ENCODE assay signal across 9 cellular contexts in genomic region chr7:43591551-43592180, GRCh38. TPM values are rescaled to one million over a fixed set of nuclear protein-coding genes. Genes with fewer than 3 reads are reported as not detected.
DNase-seq lines count a peak whose midpoint lies in the region; ATAC-seq and TF ChIP-seq lines count a peak whose summit lies in the region.
"Had no signal": no experiment of that assay in that cellular context is flagged by ENCODE, and none has a peak within 500 bp of the region (broad histone marks: within the 10 kb centered on the region; RNA-seq: fewer than 3 reads in every experiment).

No MANE protein-coding gene starts in this region.

- H3K4me3 Mint-ChIP-seq in activated CD4-positive, alpha-beta T cell treated with anti-CD3 and anti-CD28 coated beads, Interleukin-2, amount 10 ng/mL, durations not matched to agents 7 days and 5 days, result peak overlapping the region; percentile 22
- H3K4me3 Mint-ChIP-seq in stimulated activated effector memory CD8-positive, alpha-beta T cell treated with anti-CD3 and anti-CD28 coated beads, Interleukin-12 subunit alpha, Interleukin-12 subunit beta, amount 100 ng/mL, for 72 hours, result peak overlapping the region; percentile 47

- peaks cover 77% of the 10 kb centered on the region for H3K4me1 Mint-ChIP-seq in activated CD4-positive, alpha-beta T cell treated with anti-CD3 and anti-CD28 coated beads, Interleukin-2, amount 10 ng/mL, durations not matched to agents 7 days and 5 days
- H3K4me1 Mint-ChIP-seq in stimulated activated effector memory CD8-positive, alpha-beta T cell treated with anti-CD3 and anti-CD28 coated beads, Interleukin-12 subunit alpha, Interleukin-12 subunit beta, amount 100 ng/mL, for 72 hours, result peaks cover 77% of the 10 kb centered on the region

- H3K9ac ChIP-seq in Loucy (ENCODE audit: low read depth, low read length, poor library complexity, severe bottlenecking), result peak overlapping the region; percentile 3

- H3K4me3 ChIP-seq in Loucy (ENCODE audit: low read length, poor library complexity, severe bottlenecking) (peak overlapping the region; percentile 11), choroid plexus epithelial cell (ENCODE audit: low read depth, low read length) (no peak overlapping the region)
- H3K4me3 ChIP-seq: HAP-1 had no signal

- peaks cover 3% of the 10 kb centered on the region for H3K9me3 Mint-ChIP-seq in activated CD4-positive, alpha-beta T cell treated with anti-CD3 and anti-CD28 coated beads, Interleukin-2, amount 10 ng/mL, durations not matched to agents 7 days and 5 days
- no peaks in the 10 kb centered on the region for H3K9me3 Mint-ChIP-seq in stimulated activated effector memory CD8-positive, alpha-beta T cell treated with anti-CD3 and anti-CD28 coated beads, Interleukin-12 subunit alpha, Interleukin-12 subunit beta, amount 100 ng/mL, for 72 hours

- H3K27ac Mint-ChIP-seq in activated CD4-positive, alpha-beta T cell treated with anti-CD3 and anti-CD28 coated beads, Interleukin-2, amount 10 ng/mL, durations not matched to agents 7 days and 5 days, result peak overlapping the region; percentile 67
- H3K27ac Mint-ChIP-seq in stimulated activated effector memory CD8-positive, alpha-beta T cell treated with anti-CD3 and anti-CD28 coated beads, Interleukin-12 subunit alpha, Interleukin-12 subunit beta, amount 100 ng/mL, for 72 hours, result peak overlapping the region; percentile 63

- H3K27me3 Mint-ChIP-seq in activated CD4-positive, alpha-beta T cell treated with anti-CD3 and anti-CD28 coated beads, Interleukin-2, amount 10 ng/mL, durations not matched to agents 7 days and 5 days, result no peaks in the 10 kb centered on the region

- H3F3A ChIP-seq in Loucy (ENCODE audit: low read depth), result no peaks in the 10 kb centered on the region

- no peaks in the 10 kb centered on the region for H3K9me3 ChIP-seq in Loucy (ENCODE audit: insufficient read depth, low read depth, low read length)
- H3K9me3 ChIP-seq: HAP-1 had no signal

- TF ChIP-seq CTCF in Loucy (conservative IDR thresholded peaks at IDR 0.05; ENCODE audit: low read length), result no peak
- TF ChIP-seq CTCF in choroid plexus epithelial cell (conservative IDR thresholded peaks at IDR 0.05; ENCODE audit: low read depth, low read length), result no peak

- H3K4me2 ChIP-seq in Loucy (ENCODE audit: low read depth, low read length, poor library complexity, severe bottlenecking), result peak overlapping the region; percentile 56

- H3K79me2 ChIP-seq in Loucy (ENCODE audit: insufficient read depth, low read length), result peaks cover 100% of the 10 kb centered on the region

- peak; percentile 55 for ATAC-seq in stimulated activated effector memory CD8-positive, alpha-beta T cell treated with anti-CD3 and anti-CD28 coated beads, Interleukin-12 subunit alpha, Interleukin-12 subunit beta, amount 100 ng/mL, for 72 hours

- CTCF ChIA-PET in activated CD4-positive, alpha-beta T cell treated with anti-CD3 and anti-CD28 coated beads, Interleukin-2, amount 10 ng/mL, durations not matched to agents 7 days and 5 days (lab: Charles Lee), result interaction anchor here (1.5 to 1.6 kb wide), 2 partner anchors 9 to 109 kb away, joined by 5 to 7 read pairs; partner anchors contain the start of gene STK17A

- peaks cover 36% of the 10 kb centered on the region for H3K36me3 Mint-ChIP-seq in activated CD4-positive, alpha-beta T cell treated with anti-CD3 and anti-CD28 coated beads, Interleukin-2, amount 10 ng/mL, durations not matched to agents 7 days and 5 days (ENCODE audit: low read depth)
- H3K36me3 Mint-ChIP-seq in stimulated activated effector memory CD8-positive, alpha-beta T cell treated with anti-CD3 and anti-CD28 coated beads, Interleukin-12 subunit alpha, Interleukin-12 subunit beta, amount 100 ng/mL, for 72 hours, result peaks cover 16% of the 10 kb centered on the region

- H3K9me2 ChIP-seq in Loucy (replicated peaks; ENCODE audit: low read depth, low read length), result no peaks in the 10 kb centered on the region

- H3K36me3 ChIP-seq in Loucy (ENCODE audit: insufficient read depth, low read length), result peaks cover 11% of the 10 kb centered on the region; the same call in 1 of the 2 replicates
- H3K36me3 ChIP-seq: HAP-1 had no signal

- H3K4me1 ChIP-seq in Loucy (ENCODE audit: insufficient read depth, low read length, poor library complexity, severe bottlenecking), result peaks cover 59% of the 10 kb centered on the region

- H2AFZ ChIP-seq in Loucy (ENCODE audit: low read length), result no peak overlapping the region

- H3K27me3 ChIP-seq in Loucy (ENCODE audit: insufficient read depth, low read length, poor library complexity, severe bottlenecking), result no peaks in the 10 kb centered on the region

- H4K20me1 ChIP-seq in Loucy (ENCODE audit: insufficient read depth, low read length, poor library complexity, severe bottlenecking), result peaks cover 87% of the 10 kb centered on the region

- DNase-seq in activated CD4-positive, alpha-beta T cell treated with anti-CD3 and anti-CD28 coated beads, Interleukin-2, amount 10 ng/mL, durations not matched to agents 7 days and 5 days, result no peak
- DNase-seq in activated CD4-positive, alpha-beta T cell treated with anti-CD3 and anti-CD28 coated beads, Interleukin-2, amount 50 U/mL, for 4 hours, result no peak
- DNase-seq in choroid plexus epithelial cell (ENCODE audit: low read depth) (peak; percentile 53), DMS 273 (lab: John Stamatoyannopoulos, UW; ENCODE audit: unreplicated experiment) (no peak), hepatic stellate cell (ENCODE audit: low spot score) (no peak), germinal center (ENCODE audit: low spot score) (no peak)
- DNase-seq in stimulated activated effector memory CD8-positive, alpha-beta T cell treated with anti-CD3 and anti-CD28 coated beads, Interleukin-12 subunit alpha, Interleukin-12 subunit beta, amount 100 ng/mL, for 72 hours (ENCODE audit: low spot score in 2 of 2), result no peak

- POLR2A ChIA-PET in activated CD4-positive, alpha-beta T cell treated with anti-CD3 and anti-CD28 coated beads, Interleukin-2, amount 10 ng/mL, durations not matched to agents 7 days and 5 days (lab: Charles Lee), result no interaction called here

RNA-seq across cellular contexts. Expression of gene STK17A, which starts 8.8 kb away (rescaled TPM):
- total RNA-seq in activated CD4-positive, alpha-beta T cell treated with anti-CD3 and anti-CD28 coated beads, Interleukin-2, amount 10 ng/mL, durations not matched to agents 7 days and 5 days, result 10 to 100 TPM; 74.4 to 74.8 TPM
